1 cellular context compared by ENCODE assay signal in the genomic region with DNA sequence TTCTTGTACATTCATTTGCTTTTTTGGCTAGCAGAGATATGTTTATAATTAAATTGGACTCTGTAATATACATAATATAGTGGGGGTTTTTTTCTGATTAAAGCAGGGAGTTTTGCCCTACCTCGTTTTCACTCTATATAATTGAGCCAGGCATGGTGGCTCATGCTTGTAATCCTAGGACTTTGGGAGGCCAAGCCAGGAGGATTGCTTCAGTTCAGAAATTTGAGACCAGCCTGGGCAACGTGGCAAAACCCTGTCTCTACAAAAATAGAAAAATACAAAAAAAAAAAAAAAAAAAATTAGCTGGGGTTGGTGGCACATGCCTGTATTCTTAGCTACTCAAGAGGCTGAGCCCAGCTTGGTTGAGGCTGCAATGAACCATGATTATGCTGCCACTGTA.
TF ChIP-seq lines count a peak whose summit lies in the region.

No MANE protein-coding gene starts in this region.

TF ChIP-seq in HEK293, 187 proteins besides CTCF, POLR2A, EP300 and RAD21 (continued from another document):
- TF ChIP-seq, protein P1, sequence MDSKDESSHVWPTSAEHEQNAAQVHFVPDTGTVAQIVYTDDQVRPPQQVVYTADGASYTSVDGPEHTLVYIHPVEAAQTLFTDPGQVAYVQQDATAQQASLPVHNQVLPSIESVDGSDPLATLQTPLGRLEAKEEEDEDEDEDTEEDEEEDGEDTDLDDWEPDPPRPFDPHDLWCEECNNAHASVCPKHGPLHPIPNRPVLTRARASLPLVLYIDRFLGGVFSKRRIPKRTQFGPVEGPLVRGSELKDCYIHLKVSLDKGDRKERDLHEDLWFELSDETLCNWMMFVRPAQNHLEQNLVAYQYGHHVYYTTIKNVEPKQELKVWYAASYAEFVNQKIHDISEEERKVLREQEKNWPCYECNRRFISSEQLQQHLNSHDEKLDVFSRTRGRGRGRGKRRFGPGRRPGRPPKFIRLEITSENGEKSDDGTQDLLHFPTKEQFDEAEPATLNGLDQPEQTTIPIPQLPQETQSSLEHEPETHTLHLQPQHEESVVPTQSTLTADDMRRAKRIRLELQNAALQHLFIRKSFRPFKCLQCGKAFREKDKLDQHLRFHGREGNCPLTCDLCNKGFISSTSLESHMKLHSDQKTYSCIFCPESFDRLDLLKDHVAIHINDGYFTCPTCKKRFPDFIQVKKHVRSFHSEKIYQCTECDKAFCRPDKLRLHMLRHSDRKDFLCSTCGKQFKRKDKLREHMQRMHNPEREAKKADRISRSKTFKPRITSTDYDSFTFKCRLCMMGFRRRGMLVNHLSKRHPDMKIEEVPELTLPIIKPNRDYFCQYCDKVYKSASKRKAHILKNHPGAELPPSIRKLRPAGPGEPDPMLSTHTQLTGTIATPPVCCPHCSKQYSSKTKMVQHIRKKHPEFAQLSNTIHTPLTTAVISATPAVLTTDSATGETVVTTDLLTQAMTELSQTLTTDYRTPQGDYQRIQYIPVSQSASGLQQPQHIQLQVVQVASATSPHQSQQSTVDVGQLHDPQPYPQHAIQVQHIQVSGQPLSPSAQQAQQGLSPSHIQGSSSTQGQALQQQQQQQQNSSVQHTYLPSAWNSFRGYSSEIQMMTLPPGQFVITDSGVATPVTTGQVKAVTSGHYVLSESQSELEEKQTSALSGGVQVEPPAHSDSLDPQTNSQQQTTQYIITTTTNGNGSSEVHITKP (tag by site-specific recombination; IDR thresholded peaks at IDR 0.05), result no peak
- TF ChIP-seq ZNF146 (tag by site-specific recombination; IDR thresholded peaks at IDR 0.05), result no peak
